1 cellular context compared by ENCODE assay signal in the genomic region with DNA sequence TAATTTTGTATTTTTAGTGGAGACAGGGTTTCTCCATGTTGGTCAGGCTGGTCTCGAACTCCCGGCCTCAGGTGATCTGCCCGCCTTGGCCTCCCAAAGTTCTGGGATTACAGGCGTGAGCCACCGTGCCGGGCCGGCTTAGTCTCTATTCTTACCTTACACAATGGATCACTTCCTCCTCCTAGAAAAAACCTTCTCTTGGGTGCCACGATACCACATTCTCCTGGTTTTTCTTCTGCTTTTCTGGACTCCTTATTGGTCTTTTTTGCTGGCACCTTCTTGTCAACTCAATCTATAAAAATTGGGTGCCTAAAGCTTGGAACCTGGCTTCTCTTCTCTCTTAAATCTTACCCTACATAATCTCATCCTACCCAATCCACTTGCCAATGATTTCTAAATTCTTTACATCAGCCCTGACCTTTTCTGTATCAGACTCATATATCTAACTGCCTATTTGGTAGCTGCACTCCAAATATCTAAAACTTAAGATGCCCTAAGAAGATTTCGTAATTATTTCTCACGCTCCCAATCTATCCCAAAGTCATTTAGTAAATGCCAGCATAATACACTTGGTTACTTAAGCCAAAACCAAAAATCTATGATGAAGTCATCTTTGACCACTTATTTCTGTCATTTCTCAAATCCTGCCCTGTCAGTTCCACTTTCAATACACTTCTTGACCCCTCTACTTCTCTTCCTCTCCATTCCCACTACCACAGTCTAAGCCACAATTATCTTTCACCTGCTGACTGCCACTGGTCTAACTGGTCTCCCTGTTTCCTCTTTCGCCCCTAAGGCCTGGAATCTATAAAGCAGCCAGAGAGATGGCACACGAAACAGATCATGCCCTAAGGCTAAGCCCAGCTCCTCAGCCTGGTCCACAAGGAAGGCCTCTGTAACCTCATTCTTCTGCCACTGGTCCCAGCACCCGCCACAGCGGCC.
TF ChIP-seq lines count a peak whose summit lies in the region.

No MANE protein-coding gene starts in this region.

TF ChIP-seq in GM12878, 131 proteins besides CTCF, POLR2A, EP300 and RAD21 (continued from another document and continues in another):
- TF ChIP-seq, protein P1, sequence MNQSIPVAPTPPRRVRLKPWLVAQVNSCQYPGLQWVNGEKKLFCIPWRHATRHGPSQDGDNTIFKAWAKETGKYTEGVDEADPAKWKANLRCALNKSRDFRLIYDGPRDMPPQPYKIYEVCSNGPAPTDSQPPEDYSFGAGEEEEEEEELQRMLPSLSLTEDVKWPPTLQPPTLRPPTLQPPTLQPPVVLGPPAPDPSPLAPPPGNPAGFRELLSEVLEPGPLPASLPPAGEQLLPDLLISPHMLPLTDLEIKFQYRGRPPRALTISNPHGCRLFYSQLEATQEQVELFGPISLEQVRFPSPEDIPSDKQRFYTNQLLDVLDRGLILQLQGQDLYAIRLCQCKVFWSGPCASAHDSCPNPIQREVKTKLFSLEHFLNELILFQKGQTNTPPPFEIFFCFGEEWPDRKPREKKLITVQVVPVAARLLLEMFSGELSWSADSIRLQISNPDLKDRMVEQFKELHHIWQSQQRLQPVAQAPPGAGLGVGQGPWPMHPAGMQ (IDR thresholded peaks at IDR 0.05; ENCODE audit: borderline replicate concordance): no peak
- no peak for TF ChIP-seq SMARCA5 (IDR thresholded peaks at IDR 0.05)
- no peak for TF ChIP-seq EGR1 (IDR thresholded peaks at IDR 0.05; ENCODE audit: borderline replicate concordance in 1 of 2, low read depth in 2 of 2, low read length in 2 of 2)
- TF ChIP-seq TCF3 (IDR thresholded peaks at IDR 0.05; ENCODE audit: borderline replicate concordance, insufficient read depth, low read depth, low read length): no peak
- TF ChIP-seq, protein P2, sequence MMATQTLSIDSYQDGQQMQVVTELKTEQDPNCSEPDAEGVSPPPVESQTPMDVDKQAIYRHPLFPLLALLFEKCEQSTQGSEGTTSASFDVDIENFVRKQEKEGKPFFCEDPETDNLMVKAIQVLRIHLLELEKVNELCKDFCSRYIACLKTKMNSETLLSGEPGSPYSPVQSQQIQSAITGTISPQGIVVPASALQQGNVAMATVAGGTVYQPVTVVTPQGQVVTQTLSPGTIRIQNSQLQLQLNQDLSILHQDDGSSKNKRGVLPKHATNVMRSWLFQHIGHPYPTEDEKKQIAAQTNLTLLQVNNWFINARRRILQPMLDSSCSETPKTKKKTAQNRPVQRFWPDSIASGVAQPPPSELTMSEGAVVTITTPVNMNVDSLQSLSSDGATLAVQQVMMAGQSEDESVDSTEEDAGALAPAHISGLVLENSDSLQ (IDR thresholded peaks at IDR 0.05): peak; percentile 62; the same call in 1 of the 2 replicates
- TF ChIP-seq NR2C2 (IDR thresholded peaks at IDR 0.05; ENCODE audit: borderline replicate concordance, control insufficient read depth, insufficient read length, low read depth): no peak
- no peak for TF ChIP-seq SMAD5 (IDR thresholded peaks at IDR 0.05; ENCODE audit: low read depth)
- TF ChIP-seq HDAC6 (IDR thresholded peaks at IDR 0.05; ENCODE audit: unreplicated experiment): no peak
- no peak for TF ChIP-seq MTA3 (IDR thresholded peaks at IDR 0.05; ENCODE audit: borderline replicate concordance, low read length)
- TF ChIP-seq JUND (IDR thresholded peaks at IDR 0.05; ENCODE audit: low read depth, low read length): no peak
- peak; percentile 76 for TF ChIP-seq RUNX3 (IDR thresholded peaks at IDR 0.05; ENCODE audit: low read length)
- peak; percentile 8; the same call in 1 of the 2 replicates for TF ChIP-seq NFIC (IDR thresholded peaks at IDR 0.05; ENCODE audit: low read depth, low read length)
- no peak for TF ChIP-seq ZNF274 (IDR thresholded peaks at IDR 0.05; ENCODE audit: insufficient read depth, insufficient read length)
- TF ChIP-seq STAT1 (conservative IDR thresholded peaks at IDR 0.05): no peak
- no peak for TF ChIP-seq KAT2A (conservative IDR thresholded peaks at IDR 0.05; ENCODE audit: control insufficient read depth, low read depth, low read length)
- TF ChIP-seq MYC (IDR thresholded peaks at IDR 0.05; ENCODE audit: insufficient read depth, insufficient read length, insufficient replicate concordance, low read length, severe bottlenecking): no peak
- no peak for TF ChIP-seq KDM1A (IDR thresholded peaks at IDR 0.05; ENCODE audit: borderline replicate concordance)
- no peak for TF ChIP-seq BRCA1 (IDR thresholded peaks at IDR 0.05; ENCODE audit: low read depth, low read length)
- TF ChIP-seq E2F4 (IDR thresholded peaks at IDR 0.05; ENCODE audit: low read depth, low read length): no peak
- TF ChIP-seq RELA (IDR thresholded peaks at IDR 0.05; ENCODE audit: borderline replicate concordance, partially characterized antibody): no peak
- TF ChIP-seq SKIL (IDR thresholded peaks at IDR 0.05; ENCODE audit: low read depth, poor library complexity, severe bottlenecking): no peak
- TF ChIP-seq YBX1 (IDR thresholded peaks at IDR 0.05): no peak
- no peak for TF ChIP-seq LARP7 (IDR thresholded peaks at IDR 0.05)
- TF ChIP-seq SUZ12 (IDR thresholded peaks at IDR 0.05; ENCODE audit: unreplicated experiment): no peak
- no peak for TF ChIP-seq RAD51 (IDR thresholded peaks at IDR 0.05)
- TF ChIP-seq ATF3 (IDR thresholded peaks at IDR 0.05; ENCODE audit: borderline replicate concordance, extremely low read depth, low read depth, low read length): no peak
- TF ChIP-seq SMC3 (IDR thresholded peaks at IDR 0.05; ENCODE audit: borderline replicate concordance, low read length): no peak
- TF ChIP-seq EED (IDR thresholded peaks at IDR 0.05; ENCODE audit: low read depth): peak; percentile 61; the same call in 1 of the 2 replicates
- TF ChIP-seq ZNF687 (IDR thresholded peaks at IDR 0.05): no peak
- TF ChIP-seq NRF1 (conservative IDR thresholded peaks at IDR 0.05; ENCODE audit: low read depth, low read length): no peak
- no peak for TF ChIP-seq MAX (IDR thresholded peaks at IDR 0.05; ENCODE audit: low read depth, low read length)
- TF ChIP-seq SREBF2 (IDR thresholded peaks at IDR 0.05; ENCODE audit: low read length): no peak
- no peak for TF ChIP-seq BACH1 (IDR thresholded peaks at IDR 0.05; ENCODE audit: borderline replicate concordance)
- no peak for TF ChIP-seq NBN (IDR thresholded peaks at IDR 0.05)
- TF ChIP-seq PAX8 (IDR thresholded peaks at IDR 0.05): no peak
- TF ChIP-seq PBX3 (IDR thresholded peaks at IDR 0.05; ENCODE audit: insufficient replicate concordance, low read depth, low read length): no peak
- TF ChIP-seq IRF3 (IDR thresholded peaks at IDR 0.05): no peak
- TF ChIP-seq CEBPB (IDR thresholded peaks at IDR 0.05; ENCODE audit: borderline replicate concordance in 1 of 2, low read depth in 2 of 2, low read length in 2 of 2): no peak
- no peak for TF ChIP-seq CEBPZ (IDR thresholded peaks at IDR 0.05; ENCODE audit: low read depth, low read length)
- TF ChIP-seq CBFB (IDR thresholded peaks at IDR 0.05; ENCODE audit: low read depth): no peak
- TF ChIP-seq EZH2 (IDR thresholded peaks at IDR 0.05; ENCODE audit: borderline replicate concordance, control insufficient read depth, low read depth, low read length): no peak
- no peak for TF ChIP-seq NFXL1 (IDR thresholded peaks at IDR 0.05; ENCODE audit: borderline replicate concordance)
- no peak for TF ChIP-seq ZZZ3 (IDR thresholded peaks at IDR 0.05; ENCODE audit: control insufficient read depth, insufficient read length, low read depth)
